18 cellular contexts compared by ENCODE assay signal in the genomic region with DNA sequence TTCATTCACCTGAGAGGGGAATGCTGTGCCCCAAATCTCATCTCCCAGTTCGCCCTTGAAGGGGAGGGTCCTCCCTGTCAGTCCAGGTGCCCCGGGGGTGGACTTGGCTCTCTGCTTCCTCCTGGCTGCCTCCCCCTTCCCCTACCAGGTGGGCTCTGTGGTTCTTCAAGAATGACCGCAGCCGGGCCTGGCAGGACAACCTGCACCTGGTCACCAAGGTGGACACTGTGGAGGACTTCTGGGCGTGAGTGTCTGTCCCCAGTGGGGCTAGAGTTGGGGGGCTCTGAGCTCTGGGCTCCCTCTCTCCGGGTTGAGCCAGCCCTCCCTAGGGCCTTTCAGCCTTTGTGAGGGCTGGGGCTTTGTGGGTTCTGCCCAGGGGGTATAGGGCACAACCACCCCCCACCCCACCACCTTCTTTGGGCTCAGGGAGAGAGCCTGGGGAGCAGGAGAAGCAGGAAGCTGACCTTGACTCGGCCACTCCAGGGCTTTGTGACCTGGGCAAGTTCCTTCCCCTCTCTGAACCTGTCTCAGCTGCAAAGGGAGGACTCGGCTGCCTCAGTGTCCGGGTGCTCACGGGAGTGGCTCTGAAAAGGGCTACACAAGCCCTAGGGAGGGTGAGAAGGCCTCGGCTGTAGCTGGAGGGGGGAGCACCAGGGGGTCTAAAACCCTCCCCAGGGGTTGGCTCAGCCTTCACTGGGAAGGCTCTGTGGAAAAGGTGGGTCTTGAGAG. TPM values are rescaled to one million over a fixed set of nuclear protein-coding genes. Genes with fewer than 3 reads are reported as not detected.
A peak's percentile ranks its signal among the peaks of the same experiment; 100 is the strongest.
DNase-seq lines count a peak whose midpoint lies in the region; ATAC-seq and TF ChIP-seq lines count a peak whose summit lies in the region.
"Had no signal": no experiment of that assay in that cellular context is flagged by ENCODE, and none has a peak within 500 bp of the region (broad histone marks: within the 10 kb centered on the region; RNA-seq: fewer than 3 reads in every experiment).

No MANE protein-coding gene starts in this region.

- no peak overlapping the region for H2AFZ ChIP-seq in hepatocyte

- DNase-seq in right cardiac atrium (peak in 2 of 3 donors; percentile 7 to 62), left ventricle myocardium inferior (no peak), WERI-Rb-1 (no peak), mesendoderm (no peak), ascending aorta (ENCODE audit: low spot score in 2 of 2) (no peak), hepatocyte (ENCODE audit: low spot score) (no peak)
- DNase-seq: DMS53, GDM1, IMR-90, NCI-H1105, NCI-H146, NCI-H2029 treated with DMSO at 0.1 percent for 48 hours, NCI-H2171, NCI-H345, NCI-H524, OCI-M1 had no signal

- H3K9ac ChIP-seq in mesendoderm (ENCODE audit: low read length), result no peak overlapping the region

- no peak overlapping the region for H3K27ac ChIP-seq in right cardiac atrium (ENCODE audit: low read length)
- H3K27ac ChIP-seq in left ventricle myocardium inferior (replicated peaks), result no peak overlapping the region
- H3K27ac ChIP-seq in WERI-Rb-1, result peak overlapping the region; percentile 94
- H3K27ac ChIP-seq in mesendoderm (ENCODE audit: low read depth, low read length), result no peak overlapping the region
- H3K27ac ChIP-seq in ascending aorta, result no peak overlapping the region
- H3K27ac ChIP-seq in hepatocyte, result no peak overlapping the region

- TF ChIP-seq CTCF in left ventricle myocardium inferior (IDR thresholded peaks at IDR 0.05; ENCODE audit: borderline replicate concordance) (no peak), WERI-Rb-1 (IDR thresholded peaks at IDR 0.05; ENCODE audit: low read depth, low read length) (no peak), ascending aorta (IDR thresholded peaks at IDR 0.05) (no peak), hepatocyte (IDR thresholded peaks at IDR 0.05; ENCODE audit: poor library complexity) (no peak)

- H3K4me2 ChIP-seq in mesendoderm (ENCODE audit: low read length) (no peak overlapping the region), hepatocyte (no peak overlapping the region)

- no peak overlapping the region for H3K23ac ChIP-seq in mesendoderm (ENCODE audit: low read length)

- H3K79me1 ChIP-seq in mesendoderm (ENCODE audit: low read length), result peaks cover 5% of the 10 kb centered on the region

- no peak overlapping the region for H3K18ac ChIP-seq in mesendoderm (ENCODE audit: low read length)

- H3K79me2 ChIP-seq in mesendoderm (ENCODE audit: control insufficient read depth, insufficient read depth, low read length) (no peaks in the 10 kb centered on the region), hepatocyte (peaks cover 10% of the 10 kb centered on the region)

- no peak overlapping the region for H4K8ac ChIP-seq in mesendoderm (ENCODE audit: low read depth, low read length)

- H3K4me3 ChIP-seq in right cardiac atrium (ENCODE audit: low read length), result no peak overlapping the region
- H3K4me3 ChIP-seq in left ventricle myocardium inferior, result no peak overlapping the region
- H3K4me3 ChIP-seq in WERI-Rb-1 (ENCODE audit: low read depth, low read length), result peak overlapping the region; percentile 19
- no peak overlapping the region for H3K4me3 ChIP-seq in mesendoderm (ENCODE audit: low read length)
- H3K4me3 ChIP-seq in ascending aorta, result no peak overlapping the region
- no peak overlapping the region for H3K4me3 ChIP-seq in hepatocyte

- H3K4ac ChIP-seq in mesendoderm (ENCODE audit: low read depth, low read length), result no peak overlapping the region

- H2AK5ac ChIP-seq in mesendoderm (ENCODE audit: low read length), result no peak overlapping the region

- H2BK120ac ChIP-seq in mesendoderm (ENCODE audit: low read depth, low read length), result no peak overlapping the region

- H3K9me2 ChIP-seq in hepatocyte (replicated peaks; ENCODE audit: insufficient read depth), result no peaks in the 10 kb centered on the region

- peak overlapping the region; percentile 7 for H3K56ac ChIP-seq in mesendoderm (ENCODE audit: low read length)

- H4K5ac ChIP-seq in mesendoderm (ENCODE audit: low read length), result no peak overlapping the region

- H3K4me1 ChIP-seq in right cardiac atrium (ENCODE audit: control insufficient read depth, insufficient read depth, low read length) (peaks cover 1% of the 10 kb centered on the region), left ventricle myocardium inferior (peaks cover 30% of the 10 kb centered on the region), mesendoderm (ENCODE audit: control insufficient read depth, low read depth, low read length) (peaks cover 4% of the 10 kb centered on the region), ascending aorta (peaks cover 3 to 10% of the 10 kb centered on the region in 2 donors), hepatocyte (ENCODE audit: insufficient read depth) (peaks cover 9% of the 10 kb centered on the region)

- ATAC-seq in right cardiac atrium (no peak), GM18858 (IDR thresholded peaks at IDR 0.05; ENCODE audit: unreplicated experiment) (no peak)

- H3K36me3 ChIP-seq in left ventricle myocardium inferior, result no peaks in the 10 kb centered on the region
- H3K36me3 ChIP-seq in WERI-Rb-1, result no peaks in the 10 kb centered on the region
- H3K36me3 ChIP-seq in mesendoderm (ENCODE audit: control insufficient read depth, insufficient read depth, low read length), result no peaks in the 10 kb centered on the region
- no peaks in the 10 kb centered on the region for H3K36me3 ChIP-seq in ascending aorta
- no peaks in the 10 kb centered on the region for H3K36me3 ChIP-seq in hepatocyte (replicated peaks; ENCODE audit: insufficient read depth, low read depth)

- H2BK15ac ChIP-seq in mesendoderm (replicated peaks; ENCODE audit: low read depth), result no peak overlapping the region

- no peaks in the 10 kb centered on the region for H4K20me1 ChIP-seq in hepatocyte (ENCODE audit: insufficient read depth, poor library complexity, severe bottlenecking)

- intact Hi-C loops in right cardiac atrium (cut with DNase I) (loop anchor here in 1 of 4 donors (10.0 kb wide), 1 partner anchor 59 kb away; no protein-coding TSS in a partner anchor), left ventricle myocardium inferior (cut with micrococcal nuclease) (no loop called here), ascending aorta (cut with DNase I) (loop anchor here (5.0 to 10.0 kb wide), 4 partner anchors 199 to 954 kb away; partner anchors contain the start of genes FAF2, HIGD2A, NOP16 and PRELID1)

- 82% methylated on average over 11 of the region's 11 CpGs for WGBS in right cardiac atrium
- no CpG with 5 or more reads among the region's 11 CpGs for WGBS in mesendoderm (ENCODE audit: extremely low coverage, insufficient coverage, low lambda C conversion rate)
- WGBS in hepatocyte (ENCODE audit: low lambda C conversion rate, missing lambda C conversion rate), result 81% methylated on average over 11 of the region's 11 CpGs

- no peaks in the 10 kb centered on the region for H3K9me3 ChIP-seq in right cardiac atrium (ENCODE audit: control insufficient read depth, low read length)
- no peaks in the 10 kb centered on the region for H3K9me3 ChIP-seq in left ventricle myocardium inferior (replicated peaks)
- no peaks in the 10 kb centered on the region for H3K9me3 ChIP-seq in WERI-Rb-1 (ENCODE audit: severe bottlenecking)
- no peaks in the 10 kb centered on the region for H3K9me3 ChIP-seq in ascending aorta
- no peaks in the 10 kb centered on the region for H3K9me3 ChIP-seq in hepatocyte (ENCODE audit: low read depth)

- H2BK5ac ChIP-seq in mesendoderm (ENCODE audit: low read length), result no peak overlapping the region

- H3K27me3 ChIP-seq in right cardiac atrium (ENCODE audit: control insufficient read depth, insufficient read depth) (no peaks in the 10 kb centered on the region), left ventricle myocardium inferior (ENCODE audit: low read depth) (no peaks in the 10 kb centered on the region), WERI-Rb-1 (ENCODE audit: insufficient read depth, low read depth, severe bottlenecking) (no peaks in the 10 kb centered on the region), mesendoderm (ENCODE audit: insufficient read depth, low read length, poor library complexity) (no peaks in the 10 kb centered on the region), ascending aorta (no peaks in the 10 kb centered on the region), hepatocyte (no peaks in the 10 kb centered on the region)

RNA-seq across cellular contexts. Expression of gene TSPAN17, which starts 3.6 kb away (rescaled TPM):
- total RNA-seq in right cardiac atrium (10 to 100 TPM; 16.1 to 23.7 (median 18.8) TPM), left ventricle myocardium inferior (31.0 TPM), ascending aorta (32.7 TPM), hepatocyte (33.2 and 33.4 TPM in 2 replicates)
- polyA plus RNA-seq in right cardiac atrium (15.8 TPM), hepatocyte (27.9 TPM in 2 replicates)
- polyA plus RNA-seq in mesendoderm (2013, experiment 1 of 2), result 26.2 TPM
- 27.6 TPM for polyA plus RNA-seq in mesendoderm (2013, experiment 2 of 2)

RNA-seq across cellular contexts. Expression of gene EIF4E1B, which starts 13.2 kb away (rescaled TPM):
- total RNA-seq in right cardiac atrium (not detected), left ventricle myocardium inferior (not detected), ascending aorta (not detected), hepatocyte (not detected in 2 replicates)
- polyA plus RNA-seq in right cardiac atrium (not detected), hepatocyte (not detected in 2 replicates)
- polyA plus RNA-seq in mesendoderm (2013, experiment 1 of 2), result 0.17 TPM
- 0.11 TPM for polyA plus RNA-seq in mesendoderm (2013, experiment 2 of 2)
- total RNA-seq: IMR-90, SK-MEL-5 had no signal
- polyA plus RNA-seq: IMR-90 had no signal

RNA-seq across cellular contexts. Expression of gene SNCB, which starts 13.3 kb away (rescaled TPM):
- total RNA-seq in right cardiac atrium (1 to 10 TPM in 1 of 4 donors, under 1 TPM in 2, not detected in 1; 0.74 to 3.2 (median 0.88) TPM), left ventricle myocardium inferior (0.44 TPM), ascending aorta (not detected), hepatocyte (not detected in 2 replicates)
- polyA plus RNA-seq in right cardiac atrium (2.3 TPM), hepatocyte (0.57 TPM in 1 of 2 replicates, not detected in the other)
- 1.0 TPM for polyA plus RNA-seq in mesendoderm (2013, experiment 1 of 2)
- polyA plus RNA-seq in mesendoderm (2013, experiment 2 of 2), result 1.4 TPM
- total RNA-seq: IMR-90 had no signal

RNA-seq across cellular contexts. Expression of gene GPRIN1, which starts 33.7 kb away (rescaled TPM):
- total RNA-seq in right cardiac atrium (under 1 TPM; 0.34 to 0.62 (median 0.46) TPM), left ventricle myocardium inferior (0.58 TPM), ascending aorta (not detected), hepatocyte (1.4 and 1.6 TPM in 2 replicates)
- polyA plus RNA-seq in right cardiac atrium (0.23 TPM), hepatocyte (2.2 and 3.9 TPM in 2 replicates)
- polyA plus RNA-seq in mesendoderm (2013, experiment 1 of 2), result 4.0 TPM
- 4.2 TPM for polyA plus RNA-seq in mesendoderm (2013, experiment 2 of 2)

Comparison
In these comparisons a context has a peak if more than half of its experiments do, and no peak if none do; other contexts are left out.
1. DNase-seq: peak in right cardiac atrium (2 of 3); none in left ventricle myocardium inferior (single experiment), WERI-Rb-1 (single experiment), mesendoderm (single experiment), ascending aorta (0 of 2) and hepatocyte (single experiment).